ENCODE assay signal across 1 cellular context in the genomic region with DNA sequence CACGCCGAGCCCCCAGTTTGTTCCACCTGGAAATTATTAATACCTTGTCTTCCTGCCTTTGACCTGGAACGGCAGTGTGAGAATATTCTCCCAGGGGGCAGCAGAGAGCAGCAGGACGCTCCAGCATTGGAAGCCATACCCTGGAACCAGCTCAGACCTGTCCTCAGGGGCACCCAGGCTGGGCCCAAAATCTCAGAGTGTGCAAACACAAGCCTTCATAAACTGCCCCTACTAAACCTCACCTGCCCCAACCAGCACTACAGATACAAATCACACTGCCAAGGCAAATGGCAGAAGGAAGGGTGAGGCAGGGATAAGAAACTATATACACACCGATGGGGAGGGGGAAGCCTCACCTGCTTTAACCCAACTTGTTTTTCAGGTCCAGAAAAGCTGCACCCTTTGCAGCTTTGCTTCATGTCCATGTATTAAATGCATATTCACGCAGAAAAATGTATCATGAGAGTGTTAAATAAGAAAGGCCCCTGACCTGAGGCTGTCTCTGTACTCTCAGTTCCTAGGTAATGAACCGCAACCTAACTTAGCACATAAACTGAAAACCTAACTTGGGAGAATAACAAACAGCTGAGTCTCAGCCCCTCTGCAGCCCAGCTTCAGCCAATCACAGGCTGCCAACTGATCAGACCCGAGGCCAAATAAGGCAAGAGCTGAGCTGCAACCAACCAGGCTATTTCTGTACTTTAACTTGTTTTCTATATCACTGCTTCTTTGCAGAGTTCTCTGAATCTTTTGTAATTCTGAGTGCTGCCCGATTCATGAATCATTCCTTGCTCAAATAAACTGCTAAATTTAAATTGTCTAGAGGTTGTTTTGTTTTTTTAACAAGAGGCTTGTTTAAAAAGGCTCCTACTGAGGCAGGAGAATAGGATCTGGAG.
A peak's percentile ranks its signal among the peaks of the same experiment; 100 is the strongest.
TF ChIP-seq lines count a peak whose summit lies in the region.

No MANE protein-coding gene starts in this region.

TF ChIP-seq in HepG2, 621 proteins besides CTCF, POLR2A, EP300 and RAD21 (continued from another document and continues in another):
- TF ChIP-seq SKIL (CRISPR knock-in tag; IDR thresholded peaks at IDR 0.05; ENCODE audit: borderline replicate concordance) (no peak), IRF2 (CRISPR knock-in tag; IDR thresholded peaks at IDR 0.05) (peak; percentile 77), ETV6 (CRISPR knock-in tag; conservative IDR thresholded peaks at IDR 0.05) (peak; percentile 91), ZNF660 (CRISPR knock-in tag; IDR thresholded peaks at IDR 0.05; ENCODE audit: borderline replicate concordance, low read depth) (no peak), CREM (IDR thresholded peaks at IDR 0.05) (peak; percentile 44), CREM (CRISPR knock-in tag; IDR thresholded peaks at IDR 0.05) (no peak), SRSF1 (optimal IDR thresholded peaks at IDR 0.05; ENCODE audit: low read depth, low read length) (no peak), MNT (IDR thresholded peaks at IDR 0.05) (no peak), HNF4G (IDR thresholded peaks at IDR 0.05; ENCODE audit: borderline replicate concordance, low read depth, low read length) (no peak; the same call in 1 of the 2 replicates), HNF4G (CRISPR knock-in tag; IDR thresholded peaks at IDR 0.05; ENCODE audit: borderline replicate concordance, low read depth) (peak; percentile 63), ZMYM2 (CRISPR knock-in tag; IDR thresholded peaks at IDR 0.05) (peak; percentile 27; the same call in 1 of the 2 replicates), KDM1A (CRISPR knock-in tag; IDR thresholded peaks at IDR 0.05) (peak; percentile 44; the same call in 1 of the 2 replicates), ZSCAN5A (CRISPR knock-in tag; IDR thresholded peaks at IDR 0.05; ENCODE audit: borderline replicate concordance) (peak; percentile 42; the same call in 1 of the 2 replicates), ZFY (CRISPR knock-in tag; IDR thresholded peaks at IDR 0.05) (peak; percentile 85), KMT2A (CRISPR knock-in tag; IDR thresholded peaks at IDR 0.05) (peak; percentile 88), XRCC5 (optimal IDR thresholded peaks at IDR 0.05; ENCODE audit: low read length) (peak; percentile 91), ZBTB44 (CRISPR knock-in tag; IDR thresholded peaks at IDR 0.05) (0 out of 2 replicates have a peak, but pooled peaks have one; percentile 29), ZNF430 (CRISPR knock-in tag; IDR thresholded peaks at IDR 0.05) (peak; percentile 58; the same call in 1 of the 2 replicates), ZNF577 (CRISPR knock-in tag; IDR thresholded peaks at IDR 0.05; ENCODE audit: borderline replicate concordance, low read depth) (0 out of 2 replicates have a peak, but pooled peaks have one; percentile 13), ZNF547 (CRISPR knock-in tag; IDR thresholded peaks at IDR 0.05) (0 out of 2 replicates have a peak, but pooled peaks have one; percentile 84), ZBTB49 (CRISPR knock-in tag; IDR thresholded peaks at IDR 0.05; ENCODE audit: borderline replicate concordance) (peak; percentile 59), MYNN (CRISPR knock-in tag; IDR thresholded peaks at IDR 0.05; ENCODE audit: low read depth) (peak; percentile 35; the same call in 1 of the 2 replicates), KLF16 (CRISPR knock-in tag; IDR thresholded peaks at IDR 0.05) (peak in 1 of 2 experiments; percentile 45; a peak in 2 of 4 replicates), ZNF282 (IDR thresholded peaks at IDR 0.05; ENCODE audit: partially characterized antibody) (no peak), ZNF557 (CRISPR knock-in tag; IDR thresholded peaks at IDR 0.05) (0 out of 2 replicates have a peak, but pooled peaks have one; percentile 73), MLX (CRISPR knock-in tag; IDR thresholded peaks at IDR 0.05) (peak; percentile 54), ZNF616 (CRISPR knock-in tag; IDR thresholded peaks at IDR 0.05; ENCODE audit: low read depth) (peak; percentile 62; the same call in 1 of the 2 replicates)
- TF ChIP-seq, protein P1, sequence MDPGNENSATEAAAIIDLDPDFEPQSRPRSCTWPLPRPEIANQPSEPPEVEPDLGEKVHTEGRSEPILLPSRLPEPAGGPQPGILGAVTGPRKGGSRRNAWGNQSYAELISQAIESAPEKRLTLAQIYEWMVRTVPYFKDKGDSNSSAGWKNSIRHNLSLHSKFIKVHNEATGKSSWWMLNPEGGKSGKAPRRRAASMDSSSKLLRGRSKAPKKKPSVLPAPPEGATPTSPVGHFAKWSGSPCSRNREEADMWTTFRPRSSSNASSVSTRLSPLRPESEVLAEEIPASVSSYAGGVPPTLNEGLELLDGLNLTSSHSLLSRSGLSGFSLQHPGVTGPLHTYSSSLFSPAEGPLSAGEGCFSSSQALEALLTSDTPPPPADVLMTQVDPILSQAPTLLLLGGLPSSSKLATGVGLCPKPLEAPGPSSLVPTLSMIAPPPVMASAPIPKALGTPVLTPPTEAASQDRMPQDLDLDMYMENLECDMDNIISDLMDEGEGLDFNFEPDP (CRISPR knock-in tag; conservative IDR thresholded peaks at IDR 0.05) = 0 out of 2 replicates have a peak, but pooled peaks have one; percentile 96
- TF ChIP-seq, protein P2, sequence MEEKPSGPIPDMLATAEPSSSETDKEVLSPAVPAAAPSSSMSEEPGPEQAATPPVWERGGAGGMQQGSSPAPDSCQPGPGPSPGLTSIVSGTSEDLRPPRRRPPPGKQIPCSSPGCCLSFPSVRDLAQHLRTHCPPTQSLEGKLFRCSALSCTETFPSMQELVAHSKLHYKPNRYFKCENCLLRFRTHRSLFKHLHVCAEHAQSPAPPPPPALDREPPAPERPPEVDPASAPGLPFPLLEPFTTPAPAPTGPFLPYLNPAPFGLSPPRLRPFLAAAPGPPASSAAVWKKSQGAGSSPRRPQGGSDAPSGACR (CRISPR knock-in tag; IDR thresholded peaks at IDR 0.05) = peak; percentile 99; the same call in 1 of the 2 replicates
- TF ChIP-seq, protein P3, sequence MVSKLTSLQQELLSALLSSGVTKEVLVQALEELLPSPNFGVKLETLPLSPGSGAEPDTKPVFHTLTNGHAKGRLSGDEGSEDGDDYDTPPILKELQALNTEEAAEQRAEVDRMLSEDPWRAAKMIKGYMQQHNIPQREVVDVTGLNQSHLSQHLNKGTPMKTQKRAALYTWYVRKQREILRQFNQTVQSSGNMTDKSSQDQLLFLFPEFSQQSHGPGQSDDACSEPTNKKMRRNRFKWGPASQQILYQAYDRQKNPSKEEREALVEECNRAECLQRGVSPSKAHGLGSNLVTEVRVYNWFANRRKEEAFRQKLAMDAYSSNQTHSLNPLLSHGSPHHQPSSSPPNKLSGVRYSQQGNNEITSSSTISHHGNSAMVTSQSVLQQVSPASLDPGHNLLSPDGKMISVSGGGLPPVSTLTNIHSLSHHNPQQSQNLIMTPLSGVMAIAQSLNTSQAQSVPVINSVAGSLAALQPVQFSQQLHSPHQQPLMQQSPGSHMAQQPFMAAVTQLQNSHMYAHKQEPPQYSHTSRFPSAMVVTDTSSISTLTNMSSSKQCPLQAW (CRISPR knock-in tag; IDR thresholded peaks at IDR 0.05) = peak; percentile 95
- TF ChIP-seq, protein P4, sequence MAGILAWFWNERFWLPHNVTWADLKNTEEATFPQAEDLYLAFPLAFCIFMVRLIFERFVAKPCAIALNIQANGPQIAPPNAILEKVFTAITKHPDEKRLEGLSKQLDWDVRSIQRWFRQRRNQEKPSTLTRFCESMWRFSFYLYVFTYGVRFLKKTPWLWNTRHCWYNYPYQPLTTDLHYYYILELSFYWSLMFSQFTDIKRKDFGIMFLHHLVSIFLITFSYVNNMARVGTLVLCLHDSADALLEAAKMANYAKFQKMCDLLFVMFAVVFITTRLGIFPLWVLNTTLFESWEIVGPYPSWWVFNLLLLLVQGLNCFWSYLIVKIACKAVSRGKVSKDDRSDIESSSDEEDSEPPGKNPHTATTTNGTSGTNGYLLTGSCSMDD (CRISPR knock-in tag; IDR thresholded peaks at IDR 0.05) = no peak
- TF ChIP-seq, protein P5, sequence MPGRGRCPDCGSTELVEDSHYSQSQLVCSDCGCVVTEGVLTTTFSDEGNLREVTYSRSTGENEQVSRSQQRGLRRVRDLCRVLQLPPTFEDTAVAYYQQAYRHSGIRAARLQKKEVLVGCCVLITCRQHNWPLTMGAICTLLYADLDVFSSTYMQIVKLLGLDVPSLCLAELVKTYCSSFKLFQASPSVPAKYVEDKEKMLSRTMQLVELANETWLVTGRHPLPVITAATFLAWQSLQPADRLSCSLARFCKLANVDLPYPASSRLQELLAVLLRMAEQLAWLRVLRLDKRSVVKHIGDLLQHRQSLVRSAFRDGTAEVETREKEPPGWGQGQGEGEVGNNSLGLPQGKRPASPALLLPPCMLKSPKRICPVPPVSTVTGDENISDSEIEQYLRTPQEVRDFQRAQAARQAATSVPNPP (CRISPR knock-in tag; IDR thresholded peaks at IDR 0.05) = 0 out of 2 replicates have a peak, but pooled peaks have one; percentile 17
- TF ChIP-seq, protein P6, sequence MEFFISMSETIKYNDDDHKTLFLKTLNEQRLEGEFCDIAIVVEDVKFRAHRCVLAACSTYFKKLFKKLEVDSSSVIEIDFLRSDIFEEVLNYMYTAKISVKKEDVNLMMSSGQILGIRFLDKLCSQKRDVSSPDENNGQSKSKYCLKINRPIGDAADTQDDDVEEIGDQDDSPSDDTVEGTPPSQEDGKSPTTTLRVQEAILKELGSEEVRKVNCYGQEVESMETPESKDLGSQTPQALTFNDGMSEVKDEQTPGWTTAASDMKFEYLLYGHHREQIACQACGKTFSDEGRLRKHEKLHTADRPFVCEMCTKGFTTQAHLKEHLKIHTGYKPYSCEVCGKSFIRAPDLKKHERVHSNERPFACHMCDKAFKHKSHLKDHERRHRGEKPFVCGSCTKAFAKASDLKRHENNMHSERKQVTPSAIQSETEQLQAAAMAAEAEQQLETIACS (CRISPR knock-in tag; IDR thresholded peaks at IDR 0.05) = 0 out of 2 replicates have a peak, but pooled peaks have one; percentile 1
